In the genomic region with DNA sequence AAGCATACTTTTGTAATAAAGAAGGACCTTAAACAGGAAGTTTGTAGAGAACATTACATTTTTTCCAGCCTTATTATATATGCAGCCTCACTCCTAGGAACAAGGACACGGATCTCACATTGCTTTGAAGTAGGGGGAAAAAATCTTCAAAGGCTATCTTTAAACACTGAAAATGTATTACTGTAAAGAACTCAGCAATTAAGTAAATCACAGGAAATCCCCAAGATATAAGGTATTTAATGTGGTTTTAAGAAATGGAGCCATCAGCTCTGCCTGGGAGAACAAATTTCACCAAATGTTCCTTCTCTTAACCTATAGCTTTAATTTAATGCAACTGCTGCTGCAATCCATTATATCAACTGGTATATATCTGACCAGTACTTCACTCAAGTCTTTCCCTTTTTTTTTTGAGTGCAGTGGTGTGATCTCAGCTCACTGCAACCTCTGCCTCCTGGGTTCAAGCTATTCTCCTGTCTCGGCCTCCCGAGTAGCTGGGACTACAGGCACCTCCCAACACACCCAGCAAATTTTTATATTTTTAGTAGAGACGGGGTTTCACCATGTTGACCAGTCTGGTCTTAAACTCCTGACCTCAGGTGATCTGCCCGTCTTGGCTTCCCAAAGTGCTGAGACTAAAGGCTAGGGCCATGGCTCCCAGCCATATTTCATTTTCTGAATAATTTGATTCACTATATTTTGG, we compare ENCODE assay signal across 15 cellular contexts. TPM values are rescaled to one million over a fixed set of nuclear protein-coding genes. Genes with fewer than 3 reads are reported as not detected.
A peak's percentile ranks its signal among the peaks of the same experiment; 100 is the strongest.
DNase-seq lines count a peak whose midpoint lies in the region; ATAC-seq and TF ChIP-seq lines count a peak whose summit lies in the region.
"Had no signal": no experiment of that assay in that cellular context is flagged by ENCODE, and none has a peak within 500 bp of the region (broad histone marks: within the 10 kb centered on the region; RNA-seq: fewer than 3 reads in every experiment).

No MANE protein-coding gene starts in this region.

- no peak for TF ChIP-seq CTCF in GM12865 (IDR thresholded peaks at IDR 0.05; ENCODE audit: insufficient read depth, low read depth, low read length, missing control alignments)

- ATAC-seq in naive B cell (ENCODE audit: low read depth in 2 of 2) (no peak), esophagus mucosa (no peak), HG03457 (IDR thresholded peaks at IDR 0.05; ENCODE audit: unreplicated experiment) (no peak)
- ATAC-seq: body of pancreas, gastrocnemius medialis had no signal

- DNase-seq in T-helper 2 cell treated with Interferon-gamma antibody and Interleukin-4, amounts not matched to agents 5 μg/mL and 100 μg/mL, for 36 hours (ENCODE audit: low spot score), result no peak
- DNase-seq in T-helper 2 cell, result no peak
- no peak for DNase-seq in GM12865 (ENCODE audit: low read depth)
- no peak for DNase-seq in activated CD4-positive, alpha-beta memory T cell treated with anti-CD3 and anti-CD28 coated beads, Interleukin-2, amount 10 ng/mL, durations not matched to agents 7 days and 5 days
- DNase-seq in naive B cell, result no peak
- no peak for DNase-seq in activated effector memory CD4-positive, alpha-beta T cell treated with Interleukin-2 at 50 U/mL for 16 hours
- DNase-seq: 8988T, body of pancreas, C1 segment of cervical spinal cord, cortex of kidney, gastrocnemius medialis, NCI-H1092 treated with DMSO at 0.1 percent for 48 hours, transverse colon had no signal

- peaks cover 31% of the 10 kb centered on the region for H3K36me3 Mint-ChIP-seq in T-helper 2 cell treated with Interferon-gamma antibody and Interleukin-4, amounts not matched to agents 5 μg/mL and 100 μg/mL, for 36 hours (ENCODE audit: low read depth)
- peaks cover 55% of the 10 kb centered on the region for H3K36me3 Mint-ChIP-seq in activated CD4-positive, alpha-beta memory T cell treated with anti-CD3 and anti-CD28 coated beads, Interleukin-2, amount 10 ng/mL, durations not matched to agents 7 days and 5 days (ENCODE audit: low read depth)
- peaks cover 51 to 59% of the 10 kb centered on the region in 2 donors for H3K36me3 Mint-ChIP-seq in naive B cell

- peaks cover 58% of the 10 kb centered on the region for H3K4me1 Mint-ChIP-seq in T-helper 2 cell treated with Interferon-gamma antibody and Interleukin-4, amounts not matched to agents 5 μg/mL and 100 μg/mL, for 36 hours (ENCODE audit: low read depth)
- H3K4me1 Mint-ChIP-seq in activated CD4-positive, alpha-beta memory T cell treated with anti-CD3 and anti-CD28 coated beads, Interleukin-2, amount 10 ng/mL, durations not matched to agents 7 days and 5 days, result peaks cover 74% of the 10 kb centered on the region
- H3K4me1 Mint-ChIP-seq in naive B cell, result peaks cover 53 to 69% (median 64%) of the 10 kb centered on the region in 3 donors

- H3K4me3 ChIP-seq in GM12865 (ENCODE audit: low read depth, low read length), result peak overlapping the region; percentile 67
- H3K4me3 ChIP-seq: body of pancreas, gastrocnemius medialis, transverse colon had no signal

- H3K27ac Mint-ChIP-seq in T-helper 2 cell treated with Interferon-gamma antibody and Interleukin-4, amounts not matched to agents 5 μg/mL and 100 μg/mL, for 36 hours, result peak overlapping the region; percentile 77
- peak overlapping the region; percentile 56 for H3K27ac Mint-ChIP-seq in activated CD4-positive, alpha-beta memory T cell treated with anti-CD3 and anti-CD28 coated beads, Interleukin-2, amount 10 ng/mL, durations not matched to agents 7 days and 5 days
- H3K27ac Mint-ChIP-seq in naive B cell, result peak overlapping the region; percentile 92 to 98 (median 95)

- H3K27me3 Mint-ChIP-seq in T-helper 2 cell treated with Interferon-gamma antibody and Interleukin-4, amounts not matched to agents 5 μg/mL and 100 μg/mL, for 36 hours (ENCODE audit: low read depth), result no peaks in the 10 kb centered on the region
- no peaks in the 10 kb centered on the region for H3K27me3 Mint-ChIP-seq in activated CD4-positive, alpha-beta memory T cell treated with anti-CD3 and anti-CD28 coated beads, Interleukin-2, amount 10 ng/mL, durations not matched to agents 7 days and 5 days
- H3K27me3 Mint-ChIP-seq in naive B cell, result no peaks in the 10 kb centered on the region

- POLR2A ChIA-PET in activated CD4-positive, alpha-beta memory T cell treated with anti-CD3 and anti-CD28 coated beads, Interleukin-2, amount 10 ng/mL, durations not matched to agents 7 days and 5 days (lab: Charles Lee), result interaction anchor here (0.8 to 4.9 kb wide), 6 partner anchors 9 to 163 kb away, joined by 3 to 35 read pairs (median 9); partner anchors contain the start of genes ATG3, CD200 and SLC35A5

- CTCF ChIA-PET in activated CD4-positive, alpha-beta memory T cell treated with anti-CD3 and anti-CD28 coated beads, Interleukin-2, amount 10 ng/mL, durations not matched to agents 7 days and 5 days (lab: Charles Lee), result interaction anchor here (0.8 to 3.2 kb wide), 5 partner anchors 13 to 203 kb away, joined by 3 to 15 read pairs (median 3); partner anchors contain the start of gene SLC9C1

- H3K9me3 Mint-ChIP-seq in T-helper 2 cell treated with Interferon-gamma antibody and Interleukin-4, amounts not matched to agents 5 μg/mL and 100 μg/mL, for 36 hours, result peaks cover 8% of the 10 kb centered on the region
- peaks cover 7% of the 10 kb centered on the region for H3K9me3 Mint-ChIP-seq in activated CD4-positive, alpha-beta memory T cell treated with anti-CD3 and anti-CD28 coated beads, Interleukin-2, amount 10 ng/mL, durations not matched to agents 7 days and 5 days
- H3K9me3 Mint-ChIP-seq in naive B cell, result peaks cover 0 to 7% (median 0%) of the 10 kb centered on the region in 7 donors

- H3K4me3 Mint-ChIP-seq in T-helper 2 cell treated with Interferon-gamma antibody and Interleukin-4, amounts not matched to agents 5 μg/mL and 100 μg/mL, for 36 hours, result peak overlapping the region; percentile 83
- peak overlapping the region; percentile 79 for H3K4me3 Mint-ChIP-seq in activated CD4-positive, alpha-beta memory T cell treated with anti-CD3 and anti-CD28 coated beads, Interleukin-2, amount 10 ng/mL, durations not matched to agents 7 days and 5 days
- H3K4me3 Mint-ChIP-seq in naive B cell, result peak overlapping the region; percentile 84 to 99 (median 92)

RNA-seq across cellular contexts. Expression of gene BTLA, which starts 2.8 kb away (rescaled TPM):
- total RNA-seq in activated CD4-positive, alpha-beta memory T cell treated with anti-CD3 and anti-CD28 coated beads, Interleukin-2, amount 10 ng/mL, durations not matched to agents 7 days and 5 days, result 10 to 100 TPM; 45.7 to 46.3 TPM
- 100 to 1,000 TPM; 109 to 194 (median 148) TPM for polyA plus RNA-seq in naive B cell (ENCODE audit: low read depth in 6 of 6)
- 0.44 TPM for total RNA-seq in esophagus mucosa
- total RNA-seq: body of pancreas, gastrocnemius medialis had no signal

Comparison
In these comparisons a context has a peak if more than half of its experiments do, and no peak if none do; other contexts are left out.
1. RNA of gene BTLA, which starts 2.8 kb away (total RNA-seq): 45.7 to 46.3 TPM in activated CD4-positive, alpha-beta memory T cell treated with anti-CD3 and anti-CD28 coated beads, Interleukin-2, amount 10 ng/mL, durations not matched to agents 7 days and 5 days; 0.44 TPM in esophagus mucosa (single experiment); every median in the first group is over 10 times any median in the second.
2. Peak in every context shown above with its lines, with median percentiles within 50 percentile points of each other: H3K27ac Mint-ChIP-seq and H3K4me3 Mint-ChIP-seq.